ENCODE assay signal across 8 cellular contexts in the genomic region with DNA sequence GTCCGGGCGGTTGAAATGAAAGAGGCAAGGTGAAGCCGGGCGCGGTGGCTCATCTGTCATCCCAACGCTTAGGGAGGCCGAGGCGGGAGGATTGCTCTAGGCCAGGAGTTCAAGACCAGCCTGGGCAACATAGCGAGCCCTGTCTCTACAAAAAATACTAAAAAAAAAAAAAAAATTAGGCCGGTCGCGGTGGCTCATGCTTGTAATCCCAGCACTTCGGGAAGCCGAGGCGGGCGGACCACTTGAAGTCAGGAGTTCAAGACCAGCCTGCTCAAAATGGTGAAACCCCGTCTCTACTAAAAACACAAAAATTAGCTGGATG. TPM values are rescaled to one million over a fixed set of nuclear protein-coding genes. Genes with fewer than 3 reads are reported as not detected.
A peak's percentile ranks its signal among the peaks of the same experiment; 100 is the strongest.
DNase-seq lines count a peak whose midpoint lies in the region; ATAC-seq and TF ChIP-seq lines count a peak whose summit lies in the region.

No MANE protein-coding gene starts in this region.

- TF ChIP-seq POLR2A in gastrocnemius medialis (IDR thresholded peaks at IDR 0.05), result no peak

- no peaks in the 10 kb centered on the region for H3K27me3 ChIP-seq in gastrocnemius medialis

- in situ Hi-C loops in gastrocnemius medialis (cut with MboI; ENCODE audit: low sequenced_read_pairs in 4 of 4), result no loop called here

- TF ChIP-seq CTCF in GM12875 (IDR thresholded peaks at IDR 0.05; ENCODE audit: borderline replicate concordance, insufficient read depth, low read depth, low read length) (no peak), VCaP (conservative IDR thresholded peaks at IDR 0.05) (no peak), fibroblast of villous mesenchyme (IDR thresholded peaks at IDR 0.05; ENCODE audit: insufficient read depth, low read depth, low read length) (no peak), gastrocnemius medialis (IDR thresholded peaks at IDR 0.05 in 4 of 5, conservative IDR thresholded peaks at IDR 0.05 in 1 of 5) (no peak)

- intact Hi-C loops in gastrocnemius medialis (cut with DNase I; ENCODE audit: low total_unique reads) (loop anchor here (1.0 kb wide), 1 partner anchor 34 kb away; a partner anchor contains a TSS), sciatic nerve (cut with DNase I) (no loop called here)

- no peaks in the 10 kb centered on the region for H3K9me3 ChIP-seq in gastrocnemius medialis

- ATAC-seq in gastrocnemius medialis (no peak), sciatic nerve (no peak), HG03196 (IDR thresholded peaks at IDR 0.05; ENCODE audit: unreplicated experiment) (no peak)

- peak overlapping the region; percentile 99 for H3K4me3 ChIP-seq in GM12875 (ENCODE audit: low read depth, low read length)
- peak overlapping the region; percentile 95 for H3K4me3 ChIP-seq in fibroblast of villous mesenchyme (ENCODE audit: low read depth, low read length)
- peak overlapping the region; percentile 68 to 99 (median 82) for H3K4me3 ChIP-seq in gastrocnemius medialis

- no peak for DNase-seq in fibroblast of villous mesenchyme (ENCODE audit: low read depth)
- no peak for DNase-seq in gastrocnemius medialis
- no peak for DNase-seq in sciatic nerve (ENCODE audit: low spot score)
- DNase-seq in COLO668 (lab: John Stamatoyannopoulos, UW; ENCODE audit: unreplicated experiment), result no peak
- no peak for DNase-seq in DMS 273 (lab: John Stamatoyannopoulos, UW; ENCODE audit: unreplicated experiment)

- peaks cover 0 to 35% of the 10 kb centered on the region in 2 donors for H3K36me3 ChIP-seq in gastrocnemius medialis

- H3K27ac ChIP-seq in VCaP (peak overlapping the region; percentile 96), gastrocnemius medialis (peak overlapping the region; percentile 67 to 88 (median 79))

- peaks cover 13 to 18% of the 10 kb centered on the region in 2 donors for H3K4me1 ChIP-seq in gastrocnemius medialis

RNA-seq across cellular contexts. Expression of a gene that starts 0.3 kb away (rescaled TPM):
- total RNA-seq in fibroblast of villous mesenchyme, result 0.32 TPM in 1 of 2 replicates, not detected in the other
- total RNA-seq in gastrocnemius medialis, result 10 to 100 TPM in 1 of 4 donors, 1 to 10 TPM in 2, not detected in 1; 1.2 to 11.0 (median 1.9) TPM
- 0.45 TPM for total RNA-seq in sciatic nerve

RNA-seq across cellular contexts. Expression of a gene that starts 0.6 kb away (rescaled TPM):
- total RNA-seq in fibroblast of villous mesenchyme, result 38.7 and 40.6 TPM in 2 replicates
- 10 to 100 TPM; 29.2 to 67.4 (median 45.4) TPM for total RNA-seq in gastrocnemius medialis
- total RNA-seq in sciatic nerve, result 66.9 TPM

RNA-seq across cellular contexts. Expression of a gene that starts 34.1 kb away (rescaled TPM):
- total RNA-seq in fibroblast of villous mesenchyme (22.9 and 30.0 TPM in 2 replicates), gastrocnemius medialis (10 to 100 TPM; 22.1 to 36.9 (median 27.8) TPM), sciatic nerve (33.6 TPM)

RNA-seq across cellular contexts. Expression of a gene that starts 36.8 kb away (rescaled TPM):
- total RNA-seq in fibroblast of villous mesenchyme, result not detected in 2 replicates
- total RNA-seq in gastrocnemius medialis, result not detected
- not detected for total RNA-seq in sciatic nerve

RNA-seq across cellular contexts. Expression of a gene that starts 44.2 kb away (rescaled TPM):
- under 0.01 TPM in 1 of 2 replicates, not detected in the other for total RNA-seq in fibroblast of villous mesenchyme
- total RNA-seq in gastrocnemius medialis, result 100 to 1,000 TPM; 358 to 988 (median 442) TPM
- total RNA-seq in sciatic nerve, result not detected
